In genomic region chr6:48553449-48553848, GRCh38 we compare ENCODE assay signal across 24 cellular contexts.
"Had no signal": no experiment of that assay in that cellular context is flagged by ENCODE, and none has a peak within 500 bp of the region (broad histone marks: within the 10 kb centered on the region; RNA-seq: fewer than 3 reads in every experiment).

No MANE protein-coding gene starts in this region.

- H3K27me3 ChIP-seq: colonic mucosa, dorsolateral prefrontal cortex, esophagus muscularis mucosa, foreskin keratinocyte, gastrocnemius medialis, gastroesophageal sphincter, heart left ventricle, heart right ventricle, hepatocyte had no signal

- H3K27ac ChIP-seq: colonic mucosa, coronary artery, dorsolateral prefrontal cortex, epithelial cell of prostate, esophagus muscularis mucosa, foreskin keratinocyte, gastrocnemius medialis, gastroesophageal sphincter, heart left ventricle, heart right ventricle, hepatocyte had no signal

- DNase-seq: colonic mucosa; cortex of kidney; dermis blood vessel endothelial cell; dorsolateral prefrontal cortex; effector CD4-positive, alpha-beta T cell; effector CD8-positive, alpha-beta T cell; effector memory CD4-positive, alpha-beta T cell; effector memory CD8-positive, alpha-beta T cell; endodermal cell; erythroblast; foreskin fibroblast; foreskin keratinocyte; foreskin melanocyte; gastrocnemius medialis; glutamatergic neuron; head of caudate nucleus; heart left ventricle; heart right ventricle had no signal

- H3K4me1 ChIP-seq: colonic mucosa, esophagus muscularis mucosa, foreskin keratinocyte, gastrocnemius medialis, gastroesophageal sphincter, heart left ventricle, heart right ventricle had no signal

- H3K4me3 Mint-ChIP-seq: dendritic cell treated with granulocyte-macrophage colony-stimulating factor and Interleukin-4, amounts not matched to agents 40 ng/mL and 50 ng/mL, for 4 days; effector memory CD8-positive, alpha-beta T cell; endodermal cell had no signal

- H3K9me3 ChIP-seq: colonic mucosa, esophagus muscularis mucosa, gastrocnemius medialis, gastroesophageal sphincter had no signal

- H3K36me3 ChIP-seq: colonic mucosa, esophagus muscularis mucosa, gastrocnemius medialis, gastroesophageal sphincter, heart left ventricle, heart right ventricle had no signal

- H3K27ac Mint-ChIP-seq: dendritic cell treated with granulocyte-macrophage colony-stimulating factor and Interleukin-4, amounts not matched to agents 40 ng/mL and 50 ng/mL, for 4 days; effector memory CD8-positive, alpha-beta T cell; endodermal cell had no signal

- H3K9me3 Mint-ChIP-seq: dendritic cell treated with granulocyte-macrophage colony-stimulating factor and Interleukin-4, amounts not matched to agents 40 ng/mL and 50 ng/mL, for 4 days; endodermal cell had no signal

- H3K4me3 ChIP-seq: colonic mucosa, coronary artery, dorsolateral prefrontal cortex, esophagus muscularis mucosa, gastrocnemius medialis, gastroesophageal sphincter, heart left ventricle, heart right ventricle, hepatocyte had no signal

- ATAC-seq: effector memory CD8-positive, alpha-beta T cell; foreskin keratinocyte; gastrocnemius medialis; gastroesophageal sphincter; heart left ventricle; heart right ventricle had no signal
